1 cellular context compared by ENCODE assay signal in the genomic region with DNA sequence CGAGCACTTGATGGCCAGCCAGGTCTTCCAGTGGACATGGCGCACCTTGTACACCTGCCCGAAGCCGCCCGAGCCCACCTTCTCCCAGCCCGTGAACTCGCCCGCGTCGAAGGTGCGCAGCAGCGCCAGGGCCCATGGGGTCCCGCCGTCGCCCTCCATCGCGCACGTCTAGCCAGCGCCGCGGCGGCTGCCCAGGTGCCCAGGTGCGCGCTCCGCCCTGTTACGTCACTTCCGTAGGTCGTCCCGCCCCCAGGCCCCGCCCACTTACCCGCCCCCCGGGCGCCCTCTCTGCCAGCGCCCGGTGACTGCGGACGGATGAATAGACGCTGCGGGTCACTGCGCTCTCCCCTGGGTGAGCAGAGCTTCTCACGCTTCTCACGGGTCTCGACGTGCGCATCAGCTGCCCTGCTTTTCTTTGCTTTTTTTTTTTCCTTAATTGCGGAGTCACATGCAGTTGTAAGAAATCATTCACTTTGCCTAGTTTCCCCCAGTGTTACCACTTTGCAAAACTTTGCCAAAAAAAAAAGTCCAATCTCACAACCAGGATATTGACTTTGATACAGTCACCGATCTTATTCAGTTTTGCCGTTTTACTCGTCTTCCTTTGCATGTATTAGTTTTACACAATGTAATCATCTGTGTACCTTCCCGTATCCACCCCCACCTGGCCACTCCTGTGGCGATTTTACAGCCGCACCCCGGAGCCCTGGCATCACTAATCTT.
TF ChIP-seq lines count a peak whose summit lies in the region.

A gene (minus strand): TSS at position 170 of the 723 bp plus-strand sequence. CDS start 11 bp downstream, at position 159.

TF ChIP-seq in HEK293, 187 proteins besides CTCF, POLR2A, EP300 and RAD21 (continued from another document):
- peak; percentile 74 for TF ChIP-seq KLF1 (tag by site-specific recombination; IDR thresholded peaks at IDR 0.05)
- TF ChIP-seq, protein P1, sequence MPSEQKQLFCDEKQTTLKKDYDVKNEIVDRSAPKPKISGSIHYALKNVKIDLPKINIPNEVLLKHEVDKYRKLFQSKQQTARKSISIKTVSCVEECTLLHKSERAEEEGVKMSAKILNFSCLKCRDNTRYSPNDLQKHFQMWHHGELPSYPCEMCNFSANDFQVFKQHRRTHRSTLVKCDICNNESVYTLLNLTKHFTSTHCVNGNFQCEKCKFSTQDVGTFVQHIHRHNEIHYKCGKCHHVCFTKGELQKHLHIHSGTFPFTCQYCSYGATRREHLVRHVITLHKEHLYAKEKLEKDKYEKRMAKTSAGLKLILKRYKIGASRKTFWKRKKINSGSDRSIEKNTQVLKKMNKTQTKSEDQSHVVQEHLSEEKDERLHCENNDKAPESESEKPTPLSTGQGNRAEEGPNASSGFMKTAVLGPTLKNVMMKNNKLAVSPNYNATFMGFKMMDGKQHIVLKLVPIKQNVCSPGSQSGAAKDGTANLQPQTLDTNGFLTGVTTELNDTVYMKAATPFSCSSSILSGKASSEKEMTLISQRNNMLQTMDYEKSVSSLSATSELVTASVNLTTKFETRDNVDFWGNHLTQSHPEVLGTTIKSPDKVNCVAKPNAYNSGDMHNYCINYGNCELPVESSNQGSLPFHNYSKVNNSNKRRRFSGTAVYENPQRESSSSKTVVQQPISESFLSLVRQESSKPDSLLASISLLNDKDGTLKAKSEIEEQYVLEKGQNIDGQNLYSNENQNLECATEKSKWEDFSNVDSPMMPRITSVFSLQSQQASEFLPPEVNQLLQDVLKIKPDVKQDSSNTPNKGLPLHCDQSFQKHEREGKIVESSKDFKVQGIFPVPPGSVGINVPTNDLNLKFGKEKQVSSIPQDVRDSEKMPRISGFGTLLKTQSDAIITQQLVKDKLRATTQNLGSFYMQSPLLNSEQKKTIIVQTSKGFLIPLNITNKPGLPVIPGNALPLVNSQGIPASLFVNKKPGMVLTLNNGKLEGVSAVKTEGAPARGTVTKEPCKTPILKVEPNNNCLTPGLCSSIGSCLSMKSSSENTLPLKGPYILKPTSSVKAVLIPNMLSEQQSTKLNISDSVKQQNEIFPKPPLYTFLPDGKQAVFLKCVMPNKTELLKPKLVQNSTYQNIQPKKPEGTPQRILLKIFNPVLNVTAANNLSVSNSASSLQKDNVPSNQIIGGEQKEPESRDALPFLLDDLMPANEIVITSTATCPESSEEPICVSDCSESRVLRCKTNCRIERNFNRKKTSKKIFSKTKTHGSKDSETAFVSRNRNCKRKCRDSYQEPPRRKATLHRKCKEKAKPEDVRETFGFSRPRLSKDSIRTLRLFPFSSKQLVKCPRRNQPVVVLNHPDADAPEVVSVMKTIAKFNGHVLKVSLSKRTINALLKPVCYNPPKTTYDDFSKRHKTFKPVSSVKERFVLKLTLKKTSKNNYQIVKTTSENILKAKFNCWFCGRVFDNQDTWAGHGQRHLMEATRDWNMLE (tag by site-specific recombination; conservative IDR thresholded peaks at IDR 0.05; ENCODE audit: low read depth), result no peak
- TF ChIP-seq ZNF747 (tag by site-specific recombination; IDR thresholded peaks at IDR 0.05), result no peak
- TF ChIP-seq ZNF623 (tag by site-specific recombination; IDR thresholded peaks at IDR 0.05), result 0 out of 2 replicates have a peak, but pooled peaks have one; percentile 7
- TF ChIP-seq ZNF239 (tag by site-specific recombination; IDR thresholded peaks at IDR 0.05), result peak; percentile 47; the same call in 1 of the 2 replicates
- peak; percentile 93 for TF ChIP-seq ZEB2 (tag by site-specific recombination; IDR thresholded peaks at IDR 0.05)
- TF ChIP-seq ZNF792 (tag by site-specific recombination; IDR thresholded peaks at IDR 0.05), result no peak
- TF ChIP-seq KLF16 (tag by site-specific recombination; IDR thresholded peaks at IDR 0.05), result peak; percentile 76
- TF ChIP-seq ZNF423 (tag by site-specific recombination; IDR thresholded peaks at IDR 0.05), result peak; percentile 97
- peak; percentile 97 for TF ChIP-seq SP3 (tag by site-specific recombination; IDR thresholded peaks at IDR 0.05)
- peak; percentile 88 for TF ChIP-seq KLF10 (tag by site-specific recombination; IDR thresholded peaks at IDR 0.05)
- peak; percentile 87 for TF ChIP-seq SP2 (tag by site-specific recombination; IDR thresholded peaks at IDR 0.05)
- no peak for TF ChIP-seq ZSCAN16 (tag by site-specific recombination; IDR thresholded peaks at IDR 0.05)
- TF ChIP-seq ZNF561 (tag by site-specific recombination; IDR thresholded peaks at IDR 0.05; ENCODE audit: borderline replicate concordance), result no peak
- peak; percentile 94 for TF ChIP-seq KLF8 (tag by site-specific recombination; IDR thresholded peaks at IDR 0.05)
- no peak; the same call in 1 of the 2 replicates for TF ChIP-seq ZNF391 (tag by site-specific recombination; IDR thresholded peaks at IDR 0.05; ENCODE audit: borderline replicate concordance, low read depth)
- TF ChIP-seq, protein P2, sequence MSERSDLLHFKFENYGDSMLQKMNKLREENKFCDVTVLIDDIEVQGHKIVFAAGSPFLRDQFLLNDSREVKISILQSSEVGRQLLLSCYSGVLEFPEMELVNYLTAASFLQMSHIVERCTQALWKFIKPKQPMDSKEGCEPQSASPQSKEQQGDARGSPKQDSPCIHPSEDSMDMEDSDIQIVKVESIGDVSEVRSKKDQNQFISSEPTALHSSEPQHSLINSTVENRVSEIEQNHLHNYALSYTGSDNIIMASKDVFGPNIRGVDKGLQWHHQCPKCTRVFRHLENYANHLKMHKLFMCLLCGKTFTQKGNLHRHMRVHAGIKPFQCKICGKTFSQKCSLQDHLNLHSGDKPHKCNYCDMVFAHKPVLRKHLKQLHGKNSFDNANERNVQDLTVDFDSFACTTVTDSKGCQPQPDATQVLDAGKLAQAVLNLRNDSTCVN (tag by site-specific recombination; optimal IDR thresholded peaks at IDR 0.05), result peak; percentile 86
- peak; percentile 71 for TF ChIP-seq ZFHX2 (tag by site-specific recombination; conservative IDR thresholded peaks at IDR 0.05)
- TF ChIP-seq, protein P3, sequence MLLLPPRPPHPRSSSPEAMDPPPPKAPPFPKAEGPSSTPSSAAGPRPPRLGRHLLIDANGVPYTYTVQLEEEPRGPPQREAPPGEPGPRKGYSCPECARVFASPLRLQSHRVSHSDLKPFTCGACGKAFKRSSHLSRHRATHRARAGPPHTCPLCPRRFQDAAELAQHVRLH (tag by site-specific recombination; IDR thresholded peaks at IDR 0.05), result no peak
- TF ChIP-seq ZNF394 (tag by site-specific recombination; IDR thresholded peaks at IDR 0.05; ENCODE audit: borderline replicate concordance), result peak; percentile 65; the same call in 1 of the 2 replicates
- TF ChIP-seq, protein P4, sequence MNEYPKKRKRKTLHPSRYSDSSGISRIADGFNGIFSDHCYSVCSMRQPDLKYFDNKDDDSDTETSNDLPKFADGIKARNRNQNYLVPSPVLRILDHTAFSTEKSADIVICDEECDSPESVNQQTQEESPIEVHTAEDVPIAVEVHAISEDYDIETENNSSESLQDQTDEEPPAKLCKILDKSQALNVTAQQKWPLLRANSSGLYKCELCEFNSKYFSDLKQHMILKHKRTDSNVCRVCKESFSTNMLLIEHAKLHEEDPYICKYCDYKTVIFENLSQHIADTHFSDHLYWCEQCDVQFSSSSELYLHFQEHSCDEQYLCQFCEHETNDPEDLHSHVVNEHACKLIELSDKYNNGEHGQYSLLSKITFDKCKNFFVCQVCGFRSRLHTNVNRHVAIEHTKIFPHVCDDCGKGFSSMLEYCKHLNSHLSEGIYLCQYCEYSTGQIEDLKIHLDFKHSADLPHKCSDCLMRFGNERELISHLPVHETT (tag by site-specific recombination; IDR thresholded peaks at IDR 0.05), result 0 out of 2 replicates have a peak, but pooled peaks have one; percentile 19
- TF ChIP-seq, protein P5, sequence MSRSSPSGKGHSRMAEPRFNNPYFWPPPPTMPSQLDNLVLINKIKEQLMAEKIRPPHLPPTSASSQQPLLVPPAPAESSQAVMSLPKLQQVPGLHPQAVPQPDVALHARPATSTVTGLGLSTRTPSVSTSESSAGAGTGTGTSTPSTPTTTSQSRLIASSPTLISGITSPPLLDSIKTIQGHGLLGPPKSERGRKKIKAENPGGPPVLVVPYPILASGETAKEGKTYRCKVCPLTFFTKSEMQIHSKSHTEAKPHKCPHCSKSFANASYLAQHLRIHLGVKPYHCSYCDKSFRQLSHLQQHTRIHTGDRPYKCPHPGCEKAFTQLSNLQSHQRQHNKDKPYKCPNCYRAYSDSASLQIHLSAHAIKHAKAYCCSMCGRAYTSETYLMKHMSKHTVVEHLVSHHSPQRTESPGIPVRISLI (tag by site-specific recombination; IDR thresholded peaks at IDR 0.05), result no peak
- TF ChIP-seq, protein P6, sequence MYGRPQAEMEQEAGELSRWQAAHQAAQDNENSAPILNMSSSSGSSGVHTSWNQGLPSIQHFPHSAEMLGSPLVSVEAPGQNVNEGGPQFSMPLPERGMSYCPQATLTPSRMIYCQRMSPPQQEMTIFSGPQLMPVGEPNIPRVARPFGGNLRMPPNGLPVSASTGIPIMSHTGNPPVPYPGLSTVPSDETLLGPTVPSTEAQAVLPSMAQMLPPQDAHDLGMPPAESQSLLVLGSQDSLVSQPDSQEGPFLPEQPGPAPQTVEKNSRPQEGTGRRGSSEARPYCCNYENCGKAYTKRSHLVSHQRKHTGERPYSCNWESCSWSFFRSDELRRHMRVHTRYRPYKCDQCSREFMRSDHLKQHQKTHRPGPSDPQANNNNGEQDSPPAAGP (tag by site-specific recombination; IDR thresholded peaks at IDR 0.05), result peak; percentile 47; the same call in 1 of the 2 replicates
- TF ChIP-seq ZBTB8A (tag by site-specific recombination; IDR thresholded peaks at IDR 0.05), result peak; percentile 86
- TF ChIP-seq, protein P7, sequence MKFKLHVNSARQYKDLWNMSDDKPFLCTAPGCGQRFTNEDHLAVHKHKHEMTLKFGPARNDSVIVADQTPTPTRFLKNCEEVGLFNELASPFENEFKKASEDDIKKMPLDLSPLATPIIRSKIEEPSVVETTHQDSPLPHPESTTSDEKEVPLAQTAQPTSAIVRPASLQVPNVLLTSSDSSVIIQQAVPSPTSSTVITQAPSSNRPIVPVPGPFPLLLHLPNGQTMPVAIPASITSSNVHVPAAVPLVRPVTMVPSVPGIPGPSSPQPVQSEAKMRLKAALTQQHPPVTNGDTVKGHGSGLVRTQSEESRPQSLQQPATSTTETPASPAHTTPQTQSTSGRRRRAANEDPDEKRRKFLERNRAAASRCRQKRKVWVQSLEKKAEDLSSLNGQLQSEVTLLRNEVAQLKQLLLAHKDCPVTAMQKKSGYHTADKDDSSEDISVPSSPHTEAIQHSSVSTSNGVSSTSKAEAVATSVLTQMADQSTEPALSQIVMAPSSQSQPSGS (tag by site-specific recombination; IDR thresholded peaks at IDR 0.05; ENCODE audit: low read depth), result peak; percentile 79
- 0 out of 2 replicates have a peak, but pooled peaks have one; percentile 27 for TF ChIP-seq ZNF76 (tag by site-specific recombination; IDR thresholded peaks at IDR 0.05; ENCODE audit: borderline replicate concordance, low read depth)
- no peak for TF ChIP-seq ZBTB17 (tag by site-specific recombination; IDR thresholded peaks at IDR 0.05)
- TF ChIP-seq ZNF776 (tag by site-specific recombination; IDR thresholded peaks at IDR 0.05; ENCODE audit: borderline replicate concordance), result no peak
- TF ChIP-seq EGR2 (tag by site-specific recombination; IDR thresholded peaks at IDR 0.05; ENCODE audit: low read depth), result peak; percentile 68
- TF ChIP-seq ZNF350 (tag by site-specific recombination; IDR thresholded peaks at IDR 0.05), result no peak
- TF ChIP-seq ZNF335 (tag by site-specific recombination; conservative IDR thresholded peaks at IDR 0.05), result 0 out of 2 replicates have a peak, but pooled peaks have one; percentile 5
- TF ChIP-seq ZNF114 (tag by site-specific recombination; IDR thresholded peaks at IDR 0.05), result no peak
- TF ChIP-seq ZBTB7A (tag by site-specific recombination; IDR thresholded peaks at IDR 0.05; ENCODE audit: low read depth), result no peak
